Comparison of ENCODE assay signal across 10 cellular contexts in genomic region chr19:34274284-34274826, GRCh38. TPM values are rescaled to one million over a fixed set of nuclear protein-coding genes. Genes with fewer than 3 reads are reported as not detected.
DNase-seq lines count a peak whose midpoint lies in the region; ATAC-seq, FAIRE-seq and TF ChIP-seq lines count a peak whose summit lies in the region.
"Had no signal": no experiment of that assay in that cellular context is flagged by ENCODE, and none has a peak within 500 bp of the region (broad histone marks: within the 10 kb centered on the region; RNA-seq: fewer than 3 reads in every experiment).

No MANE protein-coding gene starts in this region.

- ATAC-seq in central memory CD8-positive, alpha-beta T cell (replicated peaks; ENCODE audit: extremely low read depth, poor library complexity, severe bottlenecking): no peak
- ATAC-seq in GM19023 (IDR thresholded peaks at IDR 0.05; ENCODE audit: unreplicated experiment) (no peak), HG02884 (IDR thresholded peaks at IDR 0.05; ENCODE audit: unreplicated experiment) (no peak)

- H2AFZ ChIP-seq in ACC112 (ENCODE audit: low read length, unreplicated experiment): peak overlapping the region; percentile 75

- H3K9me3 ChIP-seq in mesodermal cell (ENCODE audit: control insufficient read depth, low read length): no peaks in the 10 kb centered on the region

- DNase-seq in HTR-8/SVneo (ENCODE audit: insufficient read length, low spot score): peak; percentile 44
- no peak for DNase-seq in central memory CD8-positive, alpha-beta T cell (ENCODE audit: low spot score in 2 of 2)
- no peak for DNase-seq in GM12891 (ENCODE audit: insufficient read length, low spot score)
- DNase-seq in T-helper 2 cell: no peak
- DNase-seq: KBM-7 had no signal

- no peaks in the 10 kb centered on the region for H3K36me3 ChIP-seq in ACC112 (ENCODE audit: insufficient read depth, low read length)
- peaks cover 26% of the 10 kb centered on the region for H3K36me3 ChIP-seq in mesodermal cell (ENCODE audit: control insufficient read depth, insufficient read depth, low read length)

- H3K9me3 Mint-ChIP-seq in central memory CD8-positive, alpha-beta T cell: no peaks in the 10 kb centered on the region
- H3K9me3 Mint-ChIP-seq: stimulated activated naive CD8-positive, alpha-beta T cell treated with anti-CD3 and anti-CD28 coated beads, Interleukin-15, Interleukin-2, amounts not matched to agents 100 ng/mL and 50 ng/mL, for 24 hours had no signal

- peaks cover 23% of the 10 kb centered on the region for H3K79me2 ChIP-seq in ACC112 (ENCODE audit: control insufficient read depth, insufficient read depth, low read length, unreplicated experiment)

- peak overlapping the region; percentile 86 for H3K27ac ChIP-seq in ACC112 (ENCODE audit: low read depth, low read length)
- H3K27ac ChIP-seq in mesodermal cell (ENCODE audit: low read depth, low read length, severe bottlenecking): peak overlapping the region; percentile 11

- no peaks in the 10 kb centered on the region for H3K27me3 Mint-ChIP-seq in central memory CD8-positive, alpha-beta T cell
- H3K27me3 Mint-ChIP-seq: stimulated activated naive CD8-positive, alpha-beta T cell treated with anti-CD3 and anti-CD28 coated beads, Interleukin-15, Interleukin-2, amounts not matched to agents 100 ng/mL and 50 ng/mL, for 24 hours had no signal

- H3K4me3 ChIP-seq in ACC112 (ENCODE audit: low read depth, low read length) (peak overlapping the region; percentile 71), mesodermal cell (ENCODE audit: extremely low read depth, insufficient read depth, low read length, poor library complexity, severe bottlenecking) (no peak overlapping the region)

- peaks cover 9% of the 10 kb centered on the region for H3K36me3 Mint-ChIP-seq in central memory CD8-positive, alpha-beta T cell (ENCODE audit: insufficient read depth)

- H3K27me3 ChIP-seq in ACC112 (ENCODE audit: insufficient read depth, low read length): no peaks in the 10 kb centered on the region

- FAIRE-seq in HTR-8/SVneo (lab: Jason Lieb, UNC): no peak
- FAIRE-seq in GM12891 (lab: Jason Lieb, UNC): no peak

- H3K4me1 ChIP-seq in ACC112 (ENCODE audit: control insufficient read depth, insufficient read depth, low read length, unreplicated experiment): peaks cover 19% of the 10 kb centered on the region
- H3K4me1 ChIP-seq in mesodermal cell (ENCODE audit: control insufficient read depth, insufficient read depth, low read length, poor library complexity, severe bottlenecking): peaks cover 28% of the 10 kb centered on the region

- H3K27ac Mint-ChIP-seq in central memory CD8-positive, alpha-beta T cell (ENCODE audit: low read depth): peak overlapping the region; percentile 4

- no peak for TF ChIP-seq POLR2A in GM12891 (IDR thresholded peaks at IDR 0.05; ENCODE audit: low read depth, low read length)

- H3K4me1 Mint-ChIP-seq in central memory CD8-positive, alpha-beta T cell: peaks cover 49% of the 10 kb centered on the region

- WGBS in mesodermal cell (ENCODE audit: insufficient coverage in 2 of 2), 2 experiments: 93 to 94% methylated on average over 7 of the region's 7 CpGs

- H3K4me3 Mint-ChIP-seq in central memory CD8-positive, alpha-beta T cell: no peak overlapping the region
- H3K4me3 Mint-ChIP-seq: stimulated activated naive CD8-positive, alpha-beta T cell treated with anti-CD3 and anti-CD28 coated beads, Interleukin-15, Interleukin-2, amounts not matched to agents 100 ng/mL and 50 ng/mL, for 24 hours had no signal

TF ChIP-seq in GM12891, 5 proteins besides CTCF, POLR2A, EP300 and RAD21:
- TF ChIP-seq POLR2AphosphoS5 (IDR thresholded peaks at IDR 0.05; ENCODE audit: low read depth, low read length) (no peak), POU2F2 (IDR thresholded peaks at IDR 0.05; ENCODE audit: low read depth, low read length) (no peak), SPI1 (IDR thresholded peaks at IDR 0.05; ENCODE audit: low read depth, low read length) (no peak)

RNA-seq across cellular contexts. Expression of gene GARRE1, which starts 20.0 kb away (rescaled TPM):
- 27.1 TPM for polyA plus RNA-seq in mesodermal cell (2013, experiment 1 of 2)
- polyA plus RNA-seq in mesodermal cell (2013, experiment 2 of 2): 23.4 TPM
- polyA plus RNA-seq in GM12891 (2012; ENCODE audit: low read depth, missing spikeins): 3.8 TPM
